ENCODE assay signal across 21 cellular contexts in the genomic region with DNA sequence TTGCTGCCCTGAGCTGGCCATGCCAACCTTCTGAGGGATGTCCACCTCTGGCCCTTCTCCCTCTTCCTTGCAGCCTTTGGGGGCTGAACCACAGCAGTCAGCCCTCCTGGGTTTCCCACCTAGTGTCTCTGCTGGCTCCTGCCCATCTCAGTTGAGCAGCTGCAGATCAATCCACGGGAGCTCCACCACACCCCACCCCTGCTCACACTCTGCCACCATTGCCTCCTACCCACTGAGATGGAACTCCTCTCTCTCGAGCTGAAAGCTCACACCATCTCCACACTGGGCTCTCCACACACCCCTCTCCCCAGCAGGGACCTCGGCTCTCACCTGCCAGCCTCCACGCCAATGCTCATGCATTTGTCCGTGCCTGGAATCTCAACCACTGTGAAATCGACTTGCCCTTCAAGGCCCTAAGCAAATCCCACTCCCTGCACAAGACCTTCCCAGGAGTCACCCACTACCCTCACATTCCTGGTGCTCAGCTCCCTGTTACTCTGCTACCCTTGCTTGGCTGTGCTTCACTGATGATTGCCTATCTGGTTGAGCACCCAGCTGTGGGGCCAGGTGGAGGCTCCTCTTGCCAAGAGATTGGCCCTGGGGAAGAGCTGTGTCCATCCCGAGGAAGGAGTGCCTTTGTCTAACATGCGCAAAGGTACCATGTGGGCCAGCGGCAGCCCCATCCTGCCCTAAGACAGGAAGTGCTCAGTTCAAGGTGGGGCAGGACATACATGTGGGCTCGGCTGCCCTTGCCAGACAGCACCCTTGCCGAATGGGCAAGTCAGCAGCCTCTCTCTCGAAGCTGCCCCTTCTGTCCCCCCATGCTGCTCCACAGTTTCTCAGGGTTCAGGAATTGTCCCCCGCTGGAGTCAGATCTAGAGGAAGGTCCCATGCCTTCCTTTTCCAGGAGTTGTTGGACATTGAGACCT.
DNase-seq lines count a peak whose midpoint lies in the region; ATAC-seq, FAIRE-seq and TF ChIP-seq lines count a peak whose summit lies in the region.
"Had no signal": no experiment of that assay in that cellular context is flagged by ENCODE, and none has a peak within 500 bp of the region (broad histone marks: within the 10 kb centered on the region; RNA-seq: fewer than 3 reads in every experiment).

No MANE protein-coding gene starts in this region.

- no peak overlapping the region for H2BK15ac ChIP-seq in H1 (ENCODE audit: low read length)

- no peak overlapping the region for H4K91ac ChIP-seq in H1 (replicated peaks; ENCODE audit: insufficient read length, low read length)

- H3K4me1 Mint-ChIP-seq in progenitor cell of endocrine pancreas (ENCODE audit: low read depth), result no peaks in the 10 kb centered on the region
- H3K4me1 Mint-ChIP-seq: naive B cell had no signal

- CTCF ChIA-PET in H1 (lab: Charles Lee; ENCODE audit: partially characterized antibody), result interaction anchor here (1.0 to 8.3 kb wide), 3 partner anchors 15 to 211 kb away, joined by 3 to 90 read pairs (median 4); no protein-coding TSS in a partner anchor

- no peak overlapping the region for H3K4me3 ChIP-seq in right cardiac atrium (ENCODE audit: low read length)
- no peak overlapping the region for H3K4me3 ChIP-seq in left ventricle myocardium inferior
- H3K4me3 ChIP-seq in H1 (ENCODE audit: extremely low read depth in 1 of 4, insufficient read depth in 2 of 4, low read depth in 3 of 4, low read length in 4 of 4), result no peak overlapping the region
- H3K4me3 ChIP-seq: sigmoid colon, testis had no signal

- no peak for TF ChIP-seq POLR2A in H1 (IDR thresholded peaks at IDR 0.05; ENCODE audit: control extremely low read depth in 1 of 2, low read depth in 2 of 2, low read length in 2 of 2)

- H3K4me2 ChIP-seq in H1 (ENCODE audit: insufficient read depth in 1 of 2, low read depth in 2 of 2, low read length in 2 of 2), result no peak overlapping the region

- H3K79me2 ChIP-seq in H1 (ENCODE audit: control insufficient read depth in 1 of 2, insufficient read depth in 2 of 2, low read length in 2 of 2), result no peaks in the 10 kb centered on the region

- no peak for DNase-seq in right cardiac atrium
- no peak for DNase-seq in left ventricle myocardium inferior
- peak in 1 of 2 experiments; percentile 24 for DNase-seq in H1 (ENCODE audit: low read depth in 1 of 2, low spot score in 2 of 2)
- peak; percentile 3 for DNase-seq in progenitor cell of endocrine pancreas (ENCODE audit: low spot score, unreplicated experiment)
- no peak for DNase-seq in NCI-H2029 (lab: John Stamatoyannopoulos, UW)
- no peak for DNase-seq in Kasumi-1 (lab: John Stamatoyannopoulos, UW)
- DNase-seq: activated naive CD4-positive, alpha-beta T cell; central memory CD4-positive, alpha-beta T cell; foreskin keratinocyte; HCEC 1CT; hippocampal formation; Karpas-422; mammary epithelial cell; naive B cell; NCI-H1092 treated with DMSO at 0.1 percent for 48 hours; NCI-H2107; RPMI8226; sigmoid colon; testis had no signal

- no peak overlapping the region for H3K14ac ChIP-seq in H1 (ENCODE audit: insufficient read length)

- H3K36me3 ChIP-seq in left ventricle myocardium inferior, result no peaks in the 10 kb centered on the region
- no peaks in the 10 kb centered on the region; a peak in 1 of 8 replicates for H3K36me3 ChIP-seq in H1 (ENCODE audit: control insufficient read depth in 2 of 4, insufficient read depth in 4 of 4, low read length in 3 of 4)
- H3K36me3 ChIP-seq: sigmoid colon had no signal

- no peak overlapping the region for H2BK12ac ChIP-seq in H1 (ENCODE audit: low read depth, low read length)

- H3K27me3 Mint-ChIP-seq in progenitor cell of endocrine pancreas, result peaks cover 21% of the 10 kb centered on the region

- no peaks in the 10 kb centered on the region for H3K36me3 Mint-ChIP-seq in progenitor cell of endocrine pancreas (ENCODE audit: insufficient read depth)
- H3K36me3 Mint-ChIP-seq: CD8-positive, alpha-beta T cell; naive B cell had no signal

- no peak for TF ChIP-seq EP300 in H1 (IDR thresholded peaks at IDR 0.05; ENCODE audit: borderline replicate concordance in 1 of 2, low read depth in 2 of 2, low read length in 2 of 2)

- POLR2A ChIA-PET in H1 (lab: Charles Lee; ENCODE audit: partially characterized antibody), result interaction anchor here (0.8 kb wide), 1 partner anchor 40 kb away, joined by 3 read pairs; no protein-coding TSS in a partner anchor

- no peak overlapping the region for H2AK5ac ChIP-seq in H1 (ENCODE audit: low read depth, low read length)

- 90% methylated on average over 13 of the region's 13 CpGs for WGBS in right cardiac atrium
- 88% methylated on average over 13 of the region's 13 CpGs; no CpG with 5 or more reads in 1 of the 2 experiments for WGBS in H1 (ENCODE audit: extremely low coverage in 1 of 2, insufficient coverage in 1 of 2, insufficient read length in 1 of 2, insufficient replicate concordance in 2 of 2, low coverage in 1 of 2, low lambda C conversion rate in 2 of 2, missing lambda C conversion rate in 1 of 2), 2 experiments

- FAIRE-seq in H1 (lab: Jason Lieb, UNC), result no peak

- no peak overlapping the region for H3K56ac ChIP-seq in H1 (replicated peaks; ENCODE audit: insufficient read length, low read depth, low read length)

- H4K5ac ChIP-seq in H1 (ENCODE audit: insufficient read length, low read depth, low read length), result no peak overlapping the region

- no peak overlapping the region for H2BK5ac ChIP-seq in H1 (ENCODE audit: low read depth, low read length)

- H3K27ac ChIP-seq in right cardiac atrium (ENCODE audit: low read length) (peak overlapping the region; percentile 23), left ventricle myocardium inferior (replicated peaks) (no peak overlapping the region), H1 (ENCODE audit: low read depth, low read length) (no peak overlapping the region)
- H3K27ac ChIP-seq: foreskin keratinocyte, sigmoid colon, testis had no signal

- H2BK20ac ChIP-seq in H1 (ENCODE audit: low read length), result no peak overlapping the region

- intact Hi-C loops in right cardiac atrium (cut with DNase I), result loop anchor here in 2 of 4 donors (5.0 to 10.0 kb wide), 2 partner anchors 134 to 198 kb away; no protein-coding TSS in a partner anchor
- intact Hi-C loops in left ventricle myocardium inferior (cut with micrococcal nuclease), result no loop called here

- no peaks in the 10 kb centered on the region for H4K20me1 ChIP-seq in H1 (replicated peaks in 1 of 2; ENCODE audit: control insufficient read depth in 1 of 2, insufficient read depth in 2 of 2, low read length in 2 of 2)

- H3K4me1 ChIP-seq in right cardiac atrium (ENCODE audit: control insufficient read depth, insufficient read depth, low read length) (peaks cover 14% of the 10 kb centered on the region), left ventricle myocardium inferior (peaks cover 26% of the 10 kb centered on the region), H1 (replicated peaks in 1 of 4; ENCODE audit: control insufficient read depth in 3 of 4, insufficient read depth in 4 of 4, low read length in 3 of 4) (no peaks in the 10 kb centered on the region)
- H3K4me1 ChIP-seq: foreskin keratinocyte, testis had no signal

- no peaks in the 10 kb centered on the region for H3K79me1 ChIP-seq in H1 (ENCODE audit: low read depth, low read length)

- no peak overlapping the region for H3K27ac Mint-ChIP-seq in progenitor cell of endocrine pancreas
- H3K27ac Mint-ChIP-seq: CD8-positive, alpha-beta T cell had no signal

- no peak overlapping the region for H3K9ac ChIP-seq in H1 (replicated peaks in 1 of 4; ENCODE audit: extremely low read depth in 1 of 4, low read depth in 3 of 4, low read length in 3 of 4)

- no peaks in the 10 kb centered on the region for H3K23me2 ChIP-seq in H1 (ENCODE audit: low read depth, low read length)

- H3K9me3 Mint-ChIP-seq in progenitor cell of endocrine pancreas (ENCODE audit: low read depth), result no peaks in the 10 kb centered on the region
- H3K9me3 Mint-ChIP-seq: CD8-positive, alpha-beta T cell; naive B cell had no signal

- no peak overlapping the region for H3K18ac ChIP-seq in H1 (ENCODE audit: extremely low read depth, low read length)

- no peaks in the 10 kb centered on the region for H3K27me3 ChIP-seq in right cardiac atrium (ENCODE audit: control insufficient read depth, insufficient read depth)
- H3K27me3 ChIP-seq in left ventricle myocardium inferior (ENCODE audit: low read depth), result peaks cover 18% of the 10 kb centered on the region
- no peaks in the 10 kb centered on the region for H3K27me3 ChIP-seq in H1 (replicated peaks in 1 of 4; ENCODE audit: control insufficient read depth in 3 of 4, extremely low read depth in 1 of 4, insufficient read depth in 3 of 4, low read length in 3 of 4)
- H3K27me3 ChIP-seq: sigmoid colon, testis had no signal

- ATAC-seq in right cardiac atrium (no peak), HG02642 (IDR thresholded peaks at IDR 0.05; ENCODE audit: poor library complexity, unreplicated experiment) (no peak)
- ATAC-seq: CD8-positive, alpha-beta T cell; foreskin keratinocyte had no signal

- H3K4me3 Mint-ChIP-seq in progenitor cell of endocrine pancreas (ENCODE audit: low read depth), result no peak overlapping the region
- H3K4me3 Mint-ChIP-seq: CD8-positive, alpha-beta T cell; naive B cell had no signal

- H3K9me3 ChIP-seq in right cardiac atrium (ENCODE audit: control insufficient read depth, low read length) (no peaks in the 10 kb centered on the region), left ventricle myocardium inferior (replicated peaks) (no peaks in the 10 kb centered on the region), H1 (ENCODE audit: insufficient read depth in 2 of 2, low read depth in 1 of 2, low read length in 1 of 2) (no peaks in the 10 kb centered on the region)
- H3K9me3 ChIP-seq: sigmoid colon, testis had no signal

- H4K8ac ChIP-seq in H1 (ENCODE audit: extremely low read depth, insufficient read depth, low read length), result 0 out of 2 replicates have a peak overlapping the region, but pooled peaks have one; percentile 0

- H2AFZ ChIP-seq in H1 (ENCODE audit: low read length), result no peak overlapping the region

- H2BK120ac ChIP-seq in H1 (replicated peaks; ENCODE audit: low read depth, low read length), result no peak overlapping the region

- TF ChIP-seq CTCF in left ventricle myocardium inferior (IDR thresholded peaks at IDR 0.05; ENCODE audit: borderline replicate concordance) (no peak), H1 (IDR thresholded peaks at IDR 0.05; ENCODE audit: control extremely low read depth in 1 of 3, insufficient read depth in 1 of 3, low read depth in 1 of 3, low read length in 3 of 3) (no peak), progenitor cell of endocrine pancreas (IDR thresholded peaks at IDR 0.05; ENCODE audit: unreplicated experiment) (no peak)

- no peak for TF ChIP-seq RAD21 in H1 (IDR thresholded peaks at IDR 0.05 in 1 of 2, conservative IDR thresholded peaks at IDR 0.05 in 1 of 2; ENCODE audit: low read depth in 2 of 2, low read length in 2 of 2)

- no peak overlapping the region for H3K4ac ChIP-seq in H1 (replicated peaks; ENCODE audit: insufficient read length, low read depth, low read length)

- no peak overlapping the region for H3K23ac ChIP-seq in H1 (ENCODE audit: insufficient read length)

TF ChIP-seq in H1, 55 proteins besides CTCF, POLR2A, EP300 and RAD21:
- TF ChIP-seq ZNF274 (IDR thresholded peaks at IDR 0.05; ENCODE audit: borderline replicate concordance, extremely low read depth, low read length), result no peak
- no peak for TF ChIP-seq KDM1A (IDR thresholded peaks at IDR 0.05; ENCODE audit: borderline replicate concordance, low read length)
- TF ChIP-seq KDM4A (IDR thresholded peaks at IDR 0.05; ENCODE audit: low read depth, low read length, severe bottlenecking), result no peak
